In genomic region chr15:31381801-31382692, GRCh38 we compare ENCODE assay signal across 1 cellular context.
TF ChIP-seq lines count a peak whose summit lies in the region.

No MANE protein-coding gene starts in this region.

TF ChIP-seq in GM12878, 131 proteins besides CTCF, POLR2A, EP300 and RAD21:
- TF ChIP-seq PKNOX1 (IDR thresholded peaks at IDR 0.05), result 0 out of 2 replicates have a peak, but pooled peaks have one; percentile 27
- no peak for TF ChIP-seq MYC (IDR thresholded peaks at IDR 0.05; ENCODE audit: insufficient read depth, insufficient read length, insufficient replicate concordance, low read length, severe bottlenecking)
- TF ChIP-seq E2F4 (IDR thresholded peaks at IDR 0.05; ENCODE audit: low read depth, low read length), result no peak
- TF ChIP-seq NBN (IDR thresholded peaks at IDR 0.05), result no peak
- TF ChIP-seq RAD51 (IDR thresholded peaks at IDR 0.05), result no peak
- no peak for TF ChIP-seq ASH2L (IDR thresholded peaks at IDR 0.05; ENCODE audit: borderline replicate concordance, low read depth)
- TF ChIP-seq PAX8 (IDR thresholded peaks at IDR 0.05), result no peak
